In genomic region chr1:208175508-208175895, GRCh38 we compare ENCODE assay signal across 21 cellular contexts.
"Had no signal": no experiment of that assay in that cellular context is flagged by ENCODE, and none has a peak within 500 bp of the region (broad histone marks: within the 10 kb centered on the region; RNA-seq: fewer than 3 reads in every experiment).

No MANE protein-coding gene starts in this region.

- H3K4me3 ChIP-seq: body of pancreas, psoas muscle, smooth muscle cell, vagina had no signal

- DNase-seq: activated CD4-positive, alpha-beta T cell treated with anti-CD3 and anti-CD28 coated beads for 36 hours; activated CD4-positive, CD25-positive, alpha-beta regulatory T cell; activated naive CD4-positive, alpha-beta T cell; activated T-cell treated with anti-CD3 and anti-CD28 coated beads for 4 hours; activated T-cell treated with anti-CD3 and anti-CD28 coated beads, Interleukin-2, amount 50 U/mL, for 72 hours; anterior cingulate cortex; effector CD4-positive, alpha-beta T cell; left ventricle myocardium superior; mammary epithelial cell; naive B cell; nephron progenitor cell; psoas muscle; stimulated activated CD4-positive, alpha-beta T cell treated with anti-CD3 and anti-CD28 coated beads, Interleukin-1b, Interleukin-23, amount 100 ng/mL, for 48 hours; stimulated activated CD4-positive, alpha-beta T cell treated with anti-CD3 and anti-CD28 coated beads, Interleukin-4, amount 100 ng/mL, for 4 hours; stimulated activated CD8-positive, alpha-beta memory T cell treated with anti-CD3 and anti-CD28 coated beads, Interleukin-4, amount 100 ng/mL, for 48 hours; stimulated activated naive CD8-positive, alpha-beta T cell treated with anti-CD3 and anti-CD28 coated beads, Interleukin-15, amount 100 ng/mL, for 72 hours; substantia nigra had no signal

- H3K36me3 ChIP-seq: vagina had no signal

- H2AFZ ChIP-seq: parathyroid adenoma had no signal

- H3K79me2 ChIP-seq: parathyroid adenoma had no signal

- H3K27ac ChIP-seq: parathyroid adenoma, psoas muscle, vagina had no signal

- H3K27me3 ChIP-seq: body of pancreas, vagina had no signal

- H3K9ac ChIP-seq: parathyroid adenoma had no signal

- H3K9me3 ChIP-seq: body of pancreas, psoas muscle, vagina had no signal

- H3K4me2 ChIP-seq: smooth muscle cell had no signal

- H3K4me1 ChIP-seq: parathyroid adenoma had no signal
